In genomic region chr14:80567905-80568512, GRCh38 we compare ENCODE assay signal across 15 cellular contexts.
DNase-seq lines count a peak whose midpoint lies in the region; ATAC-seq and TF ChIP-seq lines count a peak whose summit lies in the region.
"Had no signal": no experiment of that assay in that cellular context is flagged by ENCODE, and none has a peak within 500 bp of the region (broad histone marks: within the 10 kb centered on the region; RNA-seq: fewer than 3 reads in every experiment).

No MANE protein-coding gene starts in this region.

- H2BK5ac ChIP-seq in mesenchymal stem cell (ENCODE audit: low read depth, low read length, poor library complexity, severe bottlenecking), result no peak overlapping the region

- no peak overlapping the region for H3K14ac ChIP-seq in mesenchymal stem cell (ENCODE audit: low read length in 2 of 2)

- 53% methylated on average over 6 of the region's 6 CpGs for WGBS in mesenchymal stem cell
- WGBS in upper lobe of left lung, 2 donors, result 78 to 97% methylated on average over 6 of the region's 6 CpGs

- no peak for TF ChIP-seq POLR2A in upper lobe of left lung (IDR thresholded peaks at IDR 0.05)

- H3K9ac ChIP-seq in adipocyte (ENCODE audit: low read length) (no peak overlapping the region), mesenchymal stem cell (ENCODE audit: low read length) (no peak overlapping the region)

- H2AFZ ChIP-seq in mesenchymal stem cell (ENCODE audit: low read depth, low read length), result no peak overlapping the region

- H3K18ac ChIP-seq in mesenchymal stem cell (ENCODE audit: low read depth in 1 of 2, low read length in 2 of 2), result no peak overlapping the region

- H3K4me3 ChIP-seq in adipocyte (ENCODE audit: low read length) (no peak overlapping the region), mesenchymal stem cell (ENCODE audit: insufficient read depth in 1 of 2, low read depth in 1 of 2, low read length in 2 of 2) (no peak overlapping the region), upper lobe of left lung (no peak overlapping the region)
- H3K4me3 ChIP-seq: gastrocnemius medialis had no signal

- H3K4me2 ChIP-seq in mesenchymal stem cell (ENCODE audit: low read length, poor library complexity, severe bottlenecking), result peak overlapping the region; percentile 10

- H3K4me1 ChIP-seq in adipocyte (ENCODE audit: control insufficient read depth, insufficient read depth, low read length) (no peaks in the 10 kb centered on the region), mesenchymal stem cell (ENCODE audit: control insufficient read depth, insufficient read depth, low read depth, low read length) (no peaks in the 10 kb centered on the region), upper lobe of left lung (no peaks in the 10 kb centered on the region)
- H3K4me1 ChIP-seq: gastrocnemius medialis had no signal

- no peak for TF ChIP-seq CTCF in upper lobe of left lung (IDR thresholded peaks at IDR 0.05)

- ATAC-seq in HG02973 (IDR thresholded peaks at IDR 0.05; ENCODE audit: unreplicated experiment) (peak; percentile 58), GM21447 (IDR thresholded peaks at IDR 0.05; ENCODE audit: unreplicated experiment) (no peak), upper lobe of left lung (ENCODE audit: low FRiP score in 2 of 2) (no peak)
- ATAC-seq: CD8-positive, alpha-beta T cell; gastrocnemius medialis; sciatic nerve had no signal

- no peak overlapping the region for H4K8ac ChIP-seq in mesenchymal stem cell (ENCODE audit: low read length)

- no peak overlapping the region for H2BK120ac ChIP-seq in mesenchymal stem cell (ENCODE audit: low read depth, low read length)

- H3K36me3 ChIP-seq in adipocyte (ENCODE audit: control insufficient read depth, insufficient read depth, low read length, severe bottlenecking) (no peaks in the 10 kb centered on the region), mesenchymal stem cell (ENCODE audit: control insufficient read depth in 1 of 2, insufficient read depth in 2 of 2, low read depth in 1 of 2, low read length in 2 of 2) (no peaks in the 10 kb centered on the region), upper lobe of left lung (no peaks in the 10 kb centered on the region)
- H3K36me3 ChIP-seq: gastrocnemius medialis had no signal

- peak; percentile 66 for DNase-seq in Daoy (ENCODE audit: low read depth)
- peak; percentile 30 for DNase-seq in adipocyte (ENCODE audit: low read depth)
- DNase-seq in mesenchymal stem cell, result peak; percentile 29
- DNase-seq in HuH-7.5 (ENCODE audit: low spot score), result no peak
- DNase-seq in upper lobe of left lung, result no peak
- no peak for DNase-seq in NCI-H2081 (lab: John Stamatoyannopoulos, UW)
- DNase-seq: activated naive CD8-positive, alpha-beta T cell treated with anti-CD3 and anti-CD28 coated beads, Interleukin-2, amount 10 ng/mL, durations not matched to agents 7 days and 5 days; CD8-positive, alpha-beta T cell; cortex of kidney; gastrocnemius medialis; RPMI8226; T-helper 9 cell had no signal

- H3K27me3 ChIP-seq in adipocyte (replicated peaks; ENCODE audit: control insufficient read depth, insufficient read depth, low read length) (no peaks in the 10 kb centered on the region), mesenchymal stem cell (ENCODE audit: control insufficient read depth in 1 of 2, insufficient read depth in 1 of 2, low read length in 2 of 2) (no peaks in the 10 kb centered on the region), upper lobe of left lung (no peaks in the 10 kb centered on the region)
- H3K27me3 ChIP-seq: gastrocnemius medialis had no signal

- H3K23ac ChIP-seq in mesenchymal stem cell (ENCODE audit: low read length in 2 of 2), result no peak overlapping the region

- H2BK15ac ChIP-seq in mesenchymal stem cell (ENCODE audit: low read depth, poor library complexity, severe bottlenecking), result no peak overlapping the region

- TF ChIP-seq EP300 in upper lobe of left lung (IDR thresholded peaks at IDR 0.05), result no peak

- H3K9me3 ChIP-seq in adipocyte (ENCODE audit: control insufficient read depth, low read length) (no peaks in the 10 kb centered on the region), mesenchymal stem cell (ENCODE audit: control insufficient read depth, low read length) (no peaks in the 10 kb centered on the region), upper lobe of left lung (no peaks in the 10 kb centered on the region)
- H3K9me3 ChIP-seq: gastrocnemius medialis had no signal

- no peak overlapping the region for H2BK12ac ChIP-seq in mesenchymal stem cell (ENCODE audit: low read length in 2 of 2)

- H3K27ac ChIP-seq in mesenchymal stem cell (ENCODE audit: low read length, poor library complexity, severe bottlenecking), result no peak overlapping the region
- no peak overlapping the region for H3K27ac ChIP-seq in upper lobe of left lung
- H3K27ac ChIP-seq: gastrocnemius medialis had no signal

- H3K4ac ChIP-seq in mesenchymal stem cell (ENCODE audit: low read depth in 1 of 2, low read length in 2 of 2), result no peak overlapping the region

- no peaks in the 10 kb centered on the region for H3K79me1 ChIP-seq in mesenchymal stem cell (replicated peaks; ENCODE audit: low read length, poor library complexity, severe bottlenecking)

- H4K91ac ChIP-seq in mesenchymal stem cell (ENCODE audit: low read length), result no peak overlapping the region

- H2AK5ac ChIP-seq in mesenchymal stem cell (ENCODE audit: low read length, severe bottlenecking), result no peak overlapping the region

Comparison
In these comparisons a context has a peak if more than half of its experiments do, and no peak if none do; other contexts are left out.
1. DNase-seq: peak in Daoy (single experiment), adipocyte (single experiment) and mesenchymal stem cell (single experiment); none in HuH-7.5 (single experiment), upper lobe of left lung (0 of 2) and NCI-H2081 (0 of 2).